In the genomic region with DNA sequence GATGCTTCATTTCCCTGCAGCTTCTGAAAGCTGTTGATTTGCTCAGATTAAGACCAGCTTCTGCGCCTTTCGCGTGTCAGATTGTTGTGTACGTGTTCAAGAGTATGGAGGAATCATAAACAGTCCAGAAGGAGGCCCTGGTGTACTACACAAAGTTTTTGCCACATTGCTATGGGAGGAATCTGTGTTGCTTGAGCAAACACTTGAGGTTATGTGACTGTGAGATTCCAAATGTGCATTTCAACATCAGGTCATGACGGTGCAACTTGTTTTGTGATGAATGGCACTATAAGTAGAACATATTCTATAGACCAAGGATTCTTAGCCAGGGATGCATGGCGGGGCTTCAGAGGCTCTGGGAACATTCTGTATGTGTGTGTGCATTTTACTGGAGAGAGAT, we compare ENCODE assay signal across 1 cellular context.
TF ChIP-seq lines count a peak whose summit lies in the region.

No MANE protein-coding gene starts in this region.

TF ChIP-seq in A549, 52 proteins besides CTCF, POLR2A, EP300 and RAD21 (continued from another document):
- TF ChIP-seq MAFK (IDR thresholded peaks at IDR 0.05; ENCODE audit: partially characterized antibody) (peak; percentile 18), CEBPB (IDR thresholded peaks at IDR 0.05) (peak; percentile 42 to 76; a peak in 3 of 4 replicates), SREBF2 (IDR thresholded peaks at IDR 0.05) (no peak), TP53 (CRISPR knock-in tag; IDR thresholded peaks at IDR 0.05) (no peak), FOSB (CRISPR knock-in tag; IDR thresholded peaks at IDR 0.05) (no peak), ZC3H11A (IDR thresholded peaks at IDR 0.05) (no peak), CBX8 (IDR thresholded peaks at IDR 0.05) (no peak), TFCP2L1 (CRISPR knock-in tag; IDR thresholded peaks at IDR 0.05) (no peak), CHD2 (IDR thresholded peaks at IDR 0.05; ENCODE audit: low read length, partially characterized antibody) (no peak), ZFP36 (IDR thresholded peaks at IDR 0.05; ENCODE audit: borderline replicate concordance, partially characterized antibody) (no peak), JUN (IDR thresholded peaks at IDR 0.05) (peak in 1 of 2 experiments; percentile 31; a peak in 1 of 5 replicates), PHF8 (IDR thresholded peaks at IDR 0.05; ENCODE audit: borderline replicate concordance, low read depth) (no peak), HOXA7 (CRISPR knock-in tag; IDR thresholded peaks at IDR 0.05) (0 out of 2 replicates have a peak, but pooled peaks have one; percentile 23), HEYL (CRISPR knock-in tag; IDR thresholded peaks at IDR 0.05) (no peak), CHD4 (IDR thresholded peaks at IDR 0.05; ENCODE audit: borderline replicate concordance) (no peak), NR3C1 (IDR thresholded peaks at IDR 0.05) (no peak), KDM5A (IDR thresholded peaks at IDR 0.05) (no peak), MYC (IDR thresholded peaks at IDR 0.05; ENCODE audit: borderline replicate concordance, low read length) (no peak), ZNF302 (CRISPR knock-in tag; IDR thresholded peaks at IDR 0.05) (no peak), RFX5 (IDR thresholded peaks at IDR 0.05) (no peak), FOXS1 (CRISPR knock-in tag; IDR thresholded peaks at IDR 0.05) (no peak), FOSL2 (IDR thresholded peaks at IDR 0.05) (no peak), FOSL2 (CRISPR knock-in tag; IDR thresholded peaks at IDR 0.05) (no peak), CBX2 (IDR thresholded peaks at IDR 0.05; ENCODE audit: borderline replicate concordance, low read depth) (no peak), MAZ (IDR thresholded peaks at IDR 0.05; ENCODE audit: borderline replicate concordance, low read depth, low read length) (no peak), HOXB5 (CRISPR knock-in tag; IDR thresholded peaks at IDR 0.05) (no peak), NFE2L2 (conservative IDR thresholded peaks at IDR 0.05; ENCODE audit: low read length) (peak; percentile 52), GATA3 (IDR thresholded peaks at IDR 0.05; ENCODE audit: borderline replicate concordance) (no peak), RCOR1 (IDR thresholded peaks at IDR 0.05; ENCODE audit: low read depth, low read length) (no peak), EHF (CRISPR knock-in tag; IDR thresholded peaks at IDR 0.05) (no peak), NPAS2 (CRISPR knock-in tag; IDR thresholded peaks at IDR 0.05; ENCODE audit: borderline replicate concordance) (no peak), HOXB13 (CRISPR knock-in tag; IDR thresholded peaks at IDR 0.05; ENCODE audit: low read depth) (no peak), SMC3 (IDR thresholded peaks at IDR 0.05) (no peak)
- TF ChIP-seq, protein P1, sequence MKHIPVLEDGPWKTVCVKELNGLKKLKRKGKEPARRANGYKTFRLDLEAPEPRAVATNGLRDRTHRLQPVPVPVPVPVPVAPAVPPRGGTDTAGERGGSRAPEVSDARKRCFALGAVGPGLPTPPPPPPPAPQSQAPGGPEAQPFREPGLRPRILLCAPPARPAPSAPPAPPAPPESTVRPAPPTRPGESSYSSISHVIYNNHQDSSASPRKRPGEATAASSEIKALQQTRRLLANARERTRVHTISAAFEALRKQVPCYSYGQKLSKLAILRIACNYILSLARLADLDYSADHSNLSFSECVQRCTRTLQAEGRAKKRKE (CRISPR knock-in tag; IDR thresholded peaks at IDR 0.05; ENCODE audit: low read depth) = no peak
- TF ChIP-seq, protein P2, sequence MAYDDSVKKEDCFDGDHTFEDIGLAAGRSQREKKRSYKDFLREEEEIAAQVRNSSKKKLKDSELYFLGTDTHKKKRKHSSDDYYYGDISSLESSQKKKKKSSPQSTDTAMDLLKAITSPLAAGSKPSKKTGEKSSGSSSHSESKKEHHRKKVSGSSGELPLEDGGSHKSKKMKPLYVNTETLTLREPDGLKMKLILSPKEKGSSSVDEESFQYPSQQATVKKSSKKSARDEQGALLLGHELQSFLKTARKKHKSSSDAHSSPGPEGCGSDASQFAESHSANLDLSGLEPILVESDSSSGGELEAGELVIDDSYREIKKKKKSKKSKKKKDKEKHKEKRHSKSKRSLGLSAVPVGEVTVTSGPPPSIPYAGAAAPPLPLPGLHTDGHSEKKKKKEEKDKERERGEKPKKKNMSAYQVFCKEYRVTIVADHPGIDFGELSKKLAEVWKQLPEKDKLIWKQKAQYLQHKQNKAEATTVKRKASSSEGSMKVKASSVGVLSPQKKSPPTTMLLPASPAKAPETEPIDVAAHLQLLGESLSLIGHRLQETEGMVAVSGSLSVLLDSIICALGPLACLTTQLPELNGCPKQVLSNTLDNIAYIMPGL (CRISPR knock-in tag; IDR thresholded peaks at IDR 0.05; ENCODE audit: borderline replicate concordance) = no peak
- TF ChIP-seq, protein P3, sequence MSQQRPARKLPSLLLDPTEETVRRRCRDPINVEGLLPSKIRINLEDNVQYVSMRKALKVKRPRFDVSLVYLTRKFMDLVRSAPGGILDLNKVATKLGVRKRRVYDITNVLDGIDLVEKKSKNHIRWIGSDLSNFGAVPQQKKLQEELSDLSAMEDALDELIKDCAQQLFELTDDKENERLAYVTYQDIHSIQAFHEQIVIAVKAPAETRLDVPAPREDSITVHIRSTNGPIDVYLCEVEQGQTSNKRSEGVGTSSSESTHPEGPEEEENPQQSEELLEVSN (IDR thresholded peaks at IDR 0.05; ENCODE audit: borderline replicate concordance, low read depth) = no peak
- TF ChIP-seq, protein P4, sequence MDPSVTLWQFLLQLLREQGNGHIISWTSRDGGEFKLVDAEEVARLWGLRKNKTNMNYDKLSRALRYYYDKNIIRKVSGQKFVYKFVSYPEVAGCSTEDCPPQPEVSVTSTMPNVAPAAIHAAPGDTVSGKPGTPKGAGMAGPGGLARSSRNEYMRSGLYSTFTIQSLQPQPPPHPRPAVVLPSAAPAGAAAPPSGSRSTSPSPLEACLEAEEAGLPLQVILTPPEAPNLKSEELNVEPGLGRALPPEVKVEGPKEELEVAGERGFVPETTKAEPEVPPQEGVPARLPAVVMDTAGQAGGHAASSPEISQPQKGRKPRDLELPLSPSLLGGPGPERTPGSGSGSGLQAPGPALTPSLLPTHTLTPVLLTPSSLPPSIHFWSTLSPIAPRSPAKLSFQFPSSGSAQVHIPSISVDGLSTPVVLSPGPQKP (IDR thresholded peaks at IDR 0.05; ENCODE audit: low read depth, low read length) = no peak
- TF ChIP-seq, protein P5, sequence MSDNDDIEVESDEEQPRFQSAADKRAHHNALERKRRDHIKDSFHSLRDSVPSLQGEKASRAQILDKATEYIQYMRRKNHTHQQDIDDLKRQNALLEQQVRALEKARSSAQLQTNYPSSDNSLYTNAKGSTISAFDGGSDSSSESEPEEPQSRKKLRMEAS (IDR thresholded peaks at IDR 0.05) = no peak
- TF ChIP-seq, protein P6, sequence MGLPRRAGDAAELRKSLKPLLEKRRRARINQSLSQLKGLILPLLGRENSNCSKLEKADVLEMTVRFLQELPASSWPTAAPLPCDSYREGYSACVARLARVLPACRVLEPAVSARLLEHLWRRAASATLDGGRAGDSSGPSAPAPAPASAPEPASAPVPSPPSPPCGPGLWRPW (IDR thresholded peaks at IDR 0.05) = no peak
- TF ChIP-seq, protein P7, sequence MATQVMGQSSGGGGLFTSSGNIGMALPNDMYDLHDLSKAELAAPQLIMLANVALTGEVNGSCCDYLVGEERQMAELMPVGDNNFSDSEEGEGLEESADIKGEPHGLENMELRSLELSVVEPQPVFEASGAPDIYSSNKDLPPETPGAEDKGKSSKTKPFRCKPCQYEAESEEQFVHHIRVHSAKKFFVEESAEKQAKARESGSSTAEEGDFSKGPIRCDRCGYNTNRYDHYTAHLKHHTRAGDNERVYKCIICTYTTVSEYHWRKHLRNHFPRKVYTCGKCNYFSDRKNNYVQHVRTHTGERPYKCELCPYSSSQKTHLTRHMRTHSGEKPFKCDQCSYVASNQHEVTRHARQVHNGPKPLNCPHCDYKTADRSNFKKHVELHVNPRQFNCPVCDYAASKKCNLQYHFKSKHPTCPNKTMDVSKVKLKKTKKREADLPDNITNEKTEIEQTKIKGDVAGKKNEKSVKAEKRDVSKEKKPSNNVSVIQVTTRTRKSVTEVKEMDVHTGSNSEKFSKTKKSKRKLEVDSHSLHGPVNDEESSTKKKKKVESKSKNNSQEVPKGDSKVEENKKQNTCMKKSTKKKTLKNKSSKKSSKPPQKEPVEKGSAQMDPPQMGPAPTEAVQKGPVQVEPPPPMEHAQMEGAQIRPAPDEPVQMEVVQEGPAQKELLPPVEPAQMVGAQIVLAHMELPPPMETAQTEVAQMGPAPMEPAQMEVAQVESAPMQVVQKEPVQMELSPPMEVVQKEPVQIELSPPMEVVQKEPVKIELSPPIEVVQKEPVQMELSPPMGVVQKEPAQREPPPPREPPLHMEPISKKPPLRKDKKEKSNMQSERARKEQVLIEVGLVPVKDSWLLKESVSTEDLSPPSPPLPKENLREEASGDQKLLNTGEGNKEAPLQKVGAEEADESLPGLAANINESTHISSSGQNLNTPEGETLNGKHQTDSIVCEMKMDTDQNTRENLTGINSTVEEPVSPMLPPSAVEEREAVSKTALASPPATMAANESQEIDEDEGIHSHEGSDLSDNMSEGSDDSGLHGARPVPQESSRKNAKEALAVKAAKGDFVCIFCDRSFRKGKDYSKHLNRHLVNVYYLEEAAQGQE (IDR thresholded peaks at IDR 0.05) = no peak
